Comparison of ENCODE assay signal across 14 cellular contexts in the genomic region with DNA sequence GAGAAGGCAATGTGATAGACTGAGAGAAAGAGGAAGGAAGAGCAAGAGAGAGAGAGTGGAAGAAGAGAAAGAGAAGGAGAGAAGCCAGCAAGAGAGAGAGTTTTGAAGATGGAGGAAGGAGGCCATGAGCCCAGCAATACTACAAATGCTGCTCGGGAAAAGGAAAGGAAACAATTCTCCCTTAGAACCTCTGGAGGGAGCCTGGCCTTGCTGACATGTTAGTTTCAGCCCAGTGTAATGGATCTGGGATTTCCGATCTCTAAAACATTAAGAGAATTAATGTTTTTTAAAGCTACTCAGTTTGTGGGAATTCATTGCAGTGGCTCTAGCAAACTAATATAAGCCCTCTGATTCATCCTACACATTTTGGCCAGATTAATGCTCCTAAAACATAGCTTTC.
DNase-seq lines count a peak whose midpoint lies in the region; ATAC-seq and TF ChIP-seq lines count a peak whose summit lies in the region.
"Had no signal": no experiment of that assay in that cellular context is flagged by ENCODE, and none has a peak within 500 bp of the region (broad histone marks: within the 10 kb centered on the region; RNA-seq: fewer than 3 reads in every experiment).

No MANE protein-coding gene starts in this region.

- H3K4me1 ChIP-seq in PC-3 (ENCODE audit: insufficient read depth, low read length) (no peaks in the 10 kb centered on the region), adrenal gland (replicated peaks in 1 of 2) (no peaks in the 10 kb centered on the region), Caco-2 (no peaks in the 10 kb centered on the region)
- H3K4me1 ChIP-seq: tibial artery had no signal

- H3K4me1 Mint-ChIP-seq in neural crest cell (peaks cover 11% of the 10 kb centered on the region), Caco-2 (ENCODE audit: low read depth, unreplicated experiment) (no peaks in the 10 kb centered on the region)

- H3K36me3 Mint-ChIP-seq in neural crest cell (ENCODE audit: low read depth) (no peaks in the 10 kb centered on the region), Caco-2 (ENCODE audit: insufficient read depth, unreplicated experiment) (no peaks in the 10 kb centered on the region)

- H3K27ac ChIP-seq in PC-3 (ENCODE audit: low read length): no peak overlapping the region
- no peak overlapping the region for H3K27ac ChIP-seq in adrenal gland
- H3K27ac ChIP-seq: tibial artery had no signal

- H3K9me3 Mint-ChIP-seq in neural crest cell: peaks cover 3% of the 10 kb centered on the region
- H3K9me3 Mint-ChIP-seq in Caco-2 (ENCODE audit: unreplicated experiment): no peaks in the 10 kb centered on the region
- H3K9me3 Mint-ChIP-seq: activated T-cell treated with anti-CD3 and anti-CD28 coated beads, Interleukin-2, amount 50 U/mL, for 24 hours had no signal

- no peaks in the 10 kb centered on the region for H4K20me1 ChIP-seq in PC-3 (ENCODE audit: low read length)

- H3K27me3 Mint-ChIP-seq in neural crest cell (ENCODE audit: low read depth): peaks cover 2% of the 10 kb centered on the region
- H3K27me3 Mint-ChIP-seq in Caco-2 (ENCODE audit: insufficient read depth, unreplicated experiment): peaks cover 21% of the 10 kb centered on the region
- H3K27me3 Mint-ChIP-seq: activated T-cell treated with anti-CD3 and anti-CD28 coated beads, Interleukin-2, amount 50 U/mL, for 24 hours had no signal

- no peaks in the 10 kb centered on the region for H3K9me3 ChIP-seq in PC-3 (ENCODE audit: low read length)
- H3K9me3 ChIP-seq in adrenal gland (replicated peaks in 1 of 3): no peaks in the 10 kb centered on the region
- no peaks in the 10 kb centered on the region for H3K9me3 ChIP-seq in Caco-2
- H3K9me3 ChIP-seq: tibial artery had no signal

- H3K4me3 ChIP-seq in PC-3 (ENCODE audit: low read length) (no peak overlapping the region), epithelial cell of proximal tubule (ENCODE audit: low read depth, low read length) (no peak overlapping the region), adrenal gland (no peak overlapping the region), Caco-2 (ENCODE audit: low read depth, low read length) (no peak overlapping the region)
- H3K4me3 ChIP-seq: GM12878, tibial artery had no signal

- CTCF ChIA-PET in PC-3 (lab: Charles Lee) (no interaction called here), Caco-2 (lab: Charles Lee) (no interaction called here)

- 49 to 62% (median 56%) methylated on average over 2 of the region's 2 CpGs for WGBS in adrenal gland, 4 donors

- intact Hi-C loops in PC-3 (cut with micrococcal nuclease) (no loop called here), adrenal gland (cut with DNase I) (no loop called here), Caco-2 (cut with micrococcal nuclease; ENCODE audit: unreplicated experiment) (no loop called here)

- H3K36me3 ChIP-seq in PC-3 (ENCODE audit: low read depth, low read length) (no peaks in the 10 kb centered on the region), adrenal gland (replicated peaks in 1 of 2) (no peaks in the 10 kb centered on the region), Caco-2 (ENCODE audit: control insufficient read depth, insufficient read depth, low read length) (no peaks in the 10 kb centered on the region)
- H3K36me3 ChIP-seq: tibial artery had no signal

- DNase-seq in G401 (ENCODE audit: low spot score) (peak; percentile 14), PC-3 (peak; percentile 3), epithelial cell of proximal tubule (ENCODE audit: low read depth) (no peak), neural crest cell (ENCODE audit: low read depth, low spot score) (no peak), anterior cingulate cortex (lab: John Stamatoyannopoulos, UW) (no peak), adrenal gland (no peak), mesenteric fat pad (ENCODE audit: low spot score) (no peak), Caco-2 (no peak)
- DNase-seq: activated T-cell treated with anti-CD3 and anti-CD28 coated beads, Interleukin-2, amount 50 U/mL, for 24 hours; aorta; NCI-H1105; NCI-H748 treated with DMSO at 0.1 percent for 48 hours; tibial artery had no signal

- no peak for TF ChIP-seq POLR2A in adrenal gland (IDR thresholded peaks at IDR 0.05)

- H3K9me2 ChIP-seq in PC-3 (replicated peaks; ENCODE audit: low read length): no peaks in the 10 kb centered on the region

- H2AFZ ChIP-seq in PC-3 (ENCODE audit: low read length): no peak overlapping the region

- H3K27me3 ChIP-seq in PC-3 (ENCODE audit: low read length) (no peaks in the 10 kb centered on the region; the same call in 1 of the 2 replicates), adrenal gland (no peaks in the 10 kb centered on the region), Caco-2 (replicated peaks; ENCODE audit: control insufficient read depth, insufficient read depth, low read length) (no peaks in the 10 kb centered on the region)
- H3K27me3 ChIP-seq: tibial artery had no signal

- ATAC-seq in PC-3: no peak
- ATAC-seq: GM12878 had no signal

- in situ Hi-C loops in G401 (cut with HindIII; ENCODE audit: low sequenced_read_pairs): no loop called here

- H3F3A ChIP-seq in PC-3 (ENCODE audit: low read length, unreplicated experiment): no peaks in the 10 kb centered on the region

- no peak overlapping the region for H3K9ac ChIP-seq in PC-3 (ENCODE audit: low read length)

- H3K4me3 Mint-ChIP-seq in neural crest cell (no peak overlapping the region), Caco-2 (ENCODE audit: unreplicated experiment) (no peak overlapping the region)
- H3K4me3 Mint-ChIP-seq: activated T-cell treated with anti-CD3 and anti-CD28 coated beads, Interleukin-2, amount 50 U/mL, for 24 hours had no signal

- POLR2A ChIA-PET in PC-3 (lab: Charles Lee; ENCODE audit: unreplicated experiment): no interaction called here
- POLR2A ChIA-PET in Caco-2 (lab: Charles Lee): no interaction called here

- H3K4me2 ChIP-seq in PC-3 (ENCODE audit: low read length): no peak overlapping the region

- H3K79me2 ChIP-seq in PC-3 (ENCODE audit: low read length): no peaks in the 10 kb centered on the region

- BruUV-seq in PC-3 (replicated peaks; lab: Mats Ljungman, UMichigan): no TSS peak
- no TSS peak for BruUV-seq in Caco-2 (replicated peaks; lab: Mats Ljungman, UMichigan)

- no peak for TF ChIP-seq CTCF in PC-3 (conservative IDR thresholded peaks at IDR 0.05; ENCODE audit: low read depth, low read length)
- peak; percentile 24 for TF ChIP-seq CTCF in epithelial cell of proximal tubule (conservative IDR thresholded peaks at IDR 0.05; ENCODE audit: low read depth, low read length)
- TF ChIP-seq CTCF in neural crest cell (conservative IDR thresholded peaks at IDR 0.05): peak; percentile 45
- peak in 1 of 6 experiments; percentile 9 for TF ChIP-seq CTCF in adrenal gland (IDR thresholded peaks at IDR 0.05)
- TF ChIP-seq CTCF in Caco-2 (IDR thresholded peaks at IDR 0.05; ENCODE audit: insufficient read depth in 1 of 2, low read depth in 1 of 2, low read length in 1 of 2, severe bottlenecking in 1 of 2, unreplicated experiment in 1 of 2): no peak

- no peak overlapping the region for H3K27ac Mint-ChIP-seq in neural crest cell (ENCODE audit: unreplicated experiment)
- no peak overlapping the region for H3K27ac Mint-ChIP-seq in Caco-2 (ENCODE audit: unreplicated experiment)
- H3K27ac Mint-ChIP-seq: activated T-cell treated with anti-CD3 and anti-CD28 coated beads, Interleukin-2, amount 50 U/mL, for 24 hours had no signal

Comparison
In these comparisons a context has a peak if more than half of its experiments do, and no peak if none do; other contexts are left out.
1. DNase-seq: peak in G401 (single experiment) and PC-3 (single experiment); none in epithelial cell of proximal tubule (single experiment), neural crest cell (single experiment), anterior cingulate cortex (0 of 58), adrenal gland (0 of 7), mesenteric fat pad (single experiment) and Caco-2 (0 of 2).
2. CTCF ChIP-seq: peak in epithelial cell of proximal tubule (single experiment) and neural crest cell (single experiment); none in PC-3 (single experiment) and Caco-2 (0 of 2).